In genomic region chr2:11746807-11747459, GRCh38 we compare ENCODE assay signal across 1 cellular context.
A peak's percentile ranks its signal among the peaks of the same experiment; 100 is the strongest.
TF ChIP-seq lines count a peak whose summit lies in the region.

No MANE protein-coding gene starts in this region.

TF ChIP-seq in K562, 482 proteins besides CTCF, POLR2A, EP300 and RAD21 (continued from another document and continues in another):
- TF ChIP-seq CREB5 (CRISPR knock-in tag; IDR thresholded peaks at IDR 0.05): no peak
- TF ChIP-seq THAP12 (CRISPR knock-in tag; IDR thresholded peaks at IDR 0.05): 0 out of 2 replicates have a peak, but pooled peaks have one; percentile 2
- no peak for TF ChIP-seq ZBTB34 (CRISPR knock-in tag; IDR thresholded peaks at IDR 0.05)
- TF ChIP-seq ZFX (CRISPR knock-in tag; IDR thresholded peaks at IDR 0.05): peak; percentile 87
- TF ChIP-seq EP400 (IDR thresholded peaks at IDR 0.05): 0 out of 2 replicates have a peak, but pooled peaks have one; percentile 11
- TF ChIP-seq ZC3H4 (CRISPR knock-in tag; IDR thresholded peaks at IDR 0.05; ENCODE audit: borderline replicate concordance): 0 out of 2 replicates have a peak, but pooled peaks have one; percentile 30
- TF ChIP-seq GABPB1 (CRISPR knock-in tag; IDR thresholded peaks at IDR 0.05): peak; percentile 13; the same call in 1 of the 2 replicates
- TF ChIP-seq ZNF668 (CRISPR knock-in tag; IDR thresholded peaks at IDR 0.05): no peak
- TF ChIP-seq NELFE (IDR thresholded peaks at IDR 0.05; ENCODE audit: insufficient read depth, insufficient read length): no peak
- TF ChIP-seq ATF7 (IDR thresholded peaks at IDR 0.05): 0 out of 2 replicates have a peak, but pooled peaks have one; percentile 3
- TF ChIP-seq FOXO4 (CRISPR knock-in tag; IDR thresholded peaks at IDR 0.05): no peak
- no peak for TF ChIP-seq ZNF449 (CRISPR knock-in tag; IDR thresholded peaks at IDR 0.05)
- TF ChIP-seq MAZ (CRISPR knock-in tag; conservative IDR thresholded peaks at IDR 0.05 in 1 of 2, IDR thresholded peaks at IDR 0.05 in 1 of 2): peak in 1 of 2 experiments; percentile 18; a peak in 1 of 4 replicates
- 0 out of 2 replicates have a peak, but pooled peaks have one; percentile 22 for TF ChIP-seq ZNF583 (CRISPR knock-in tag; IDR thresholded peaks at IDR 0.05)
- no peak for TF ChIP-seq DEAF1 (CRISPR knock-in tag; IDR thresholded peaks at IDR 0.05)
- peak; percentile 20 to 41; a peak in 1 of 4 replicates for TF ChIP-seq NRF1 (conservative IDR thresholded peaks at IDR 0.05 in 1 of 2, IDR thresholded peaks at IDR 0.05 in 1 of 2)
- TF ChIP-seq RB1 (IDR thresholded peaks at IDR 0.05; ENCODE audit: low read depth): peak; percentile 11; the same call in 1 of the 2 replicates
- no peak for TF ChIP-seq FOXJ3 (CRISPR knock-in tag; IDR thresholded peaks at IDR 0.05)
- no peak for TF ChIP-seq ZSCAN29 (IDR thresholded peaks at IDR 0.05)
- TF ChIP-seq FOXK2 (conservative IDR thresholded peaks at IDR 0.05 in 1 of 2, IDR thresholded peaks at IDR 0.05 in 1 of 2; ENCODE audit: low read depth in 2 of 2): no peak
- no peak for TF ChIP-seq ZSCAN32 (CRISPR knock-in tag; IDR thresholded peaks at IDR 0.05)
- peak; percentile 76 for TF ChIP-seq RBFOX2 (IDR thresholded peaks at IDR 0.05; ENCODE audit: low read depth, low read length)
- TF ChIP-seq RFX5 (IDR thresholded peaks at IDR 0.05; ENCODE audit: low read depth, low read length): no peak
- TF ChIP-seq NFE2L1 (tag; IDR thresholded peaks at IDR 0.05; ENCODE audit: borderline replicate concordance, low read depth): no peak
- peak; percentile 92 for TF ChIP-seq ESRRA (IDR thresholded peaks at IDR 0.05; ENCODE audit: borderline replicate concordance, low read depth)
- no peak for TF ChIP-seq NCOA1 (IDR thresholded peaks at IDR 0.05; ENCODE audit: low read depth)
- TF ChIP-seq GABPA (tag; conservative IDR thresholded peaks at IDR 0.05; ENCODE audit: low read depth): 0 out of 2 replicates have a peak, but pooled peaks have one; percentile 9
- peak; percentile 75 for TF ChIP-seq CHD1 (IDR thresholded peaks at IDR 0.05; ENCODE audit: low read length)
- no peak for TF ChIP-seq HNRNPLL (IDR thresholded peaks at IDR 0.05; ENCODE audit: low read depth, low read length, poor library complexity, severe bottlenecking)
- TF ChIP-seq ASH1L (IDR thresholded peaks at IDR 0.05; ENCODE audit: borderline replicate concordance, low read depth, partially characterized antibody): no peak
- TF ChIP-seq FOXP4 (CRISPR knock-in tag; IDR thresholded peaks at IDR 0.05; ENCODE audit: borderline replicate concordance): peak; percentile 88
- TF ChIP-seq ARID3B (CRISPR knock-in tag; IDR thresholded peaks at IDR 0.05; ENCODE audit: borderline replicate concordance): no peak
- no peak for TF ChIP-seq ZNF197 (CRISPR knock-in tag; IDR thresholded peaks at IDR 0.05; ENCODE audit: low read depth)
- no peak for TF ChIP-seq BRD9 (IDR thresholded peaks at IDR 0.05; ENCODE audit: low read depth, partially characterized antibody)
- no peak for TF ChIP-seq ZNF174 (CRISPR knock-in tag; IDR thresholded peaks at IDR 0.05)
- 0 out of 2 replicates have a peak, but pooled peaks have one; percentile 5 for TF ChIP-seq CBX1 (IDR thresholded peaks at IDR 0.05; ENCODE audit: low read depth)
